ENCODE assay signal across 2 cellular contexts in the genomic region with DNA sequence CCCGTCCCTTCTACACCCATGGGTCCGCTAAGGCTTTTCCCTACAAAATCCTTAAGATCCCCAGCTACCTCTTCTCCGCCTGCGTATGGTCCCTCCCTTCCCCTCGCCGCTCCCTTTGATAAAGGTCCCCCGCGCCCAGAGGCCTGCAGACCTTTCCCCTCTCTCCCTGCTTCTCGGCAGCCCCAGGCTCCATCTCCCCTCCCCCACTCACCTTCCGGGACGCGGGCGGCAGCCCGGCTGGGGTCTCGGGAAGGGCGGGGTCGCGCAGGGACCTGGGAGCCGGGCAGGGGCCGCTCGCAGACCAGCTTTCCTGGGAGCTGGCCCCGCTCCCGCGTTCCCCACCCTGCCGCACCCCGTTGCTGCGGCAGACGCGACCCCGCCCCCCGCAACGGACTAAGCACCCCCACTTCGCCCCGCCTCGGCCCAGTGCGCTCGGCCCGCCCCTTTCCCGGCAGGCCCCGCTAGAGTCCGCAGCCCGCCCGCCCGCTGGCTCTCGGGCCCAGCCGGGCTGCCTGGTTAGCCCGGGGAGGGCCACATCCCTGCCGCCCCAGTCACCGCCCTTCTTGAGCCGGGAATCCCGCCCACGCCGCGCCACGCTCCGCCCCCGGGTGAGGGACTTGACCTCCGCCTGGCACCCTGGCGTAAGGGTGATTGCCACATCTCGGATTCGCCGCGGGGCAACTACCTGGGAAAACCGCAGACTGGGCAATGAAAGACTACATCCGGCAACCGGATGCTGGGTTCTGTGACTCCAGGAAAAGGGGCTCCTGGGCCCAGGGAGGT.
A peak's percentile ranks its signal among the peaks of the same experiment; 100 is the strongest.
TF ChIP-seq lines count a peak whose summit lies in the region.

A gene with protein sequence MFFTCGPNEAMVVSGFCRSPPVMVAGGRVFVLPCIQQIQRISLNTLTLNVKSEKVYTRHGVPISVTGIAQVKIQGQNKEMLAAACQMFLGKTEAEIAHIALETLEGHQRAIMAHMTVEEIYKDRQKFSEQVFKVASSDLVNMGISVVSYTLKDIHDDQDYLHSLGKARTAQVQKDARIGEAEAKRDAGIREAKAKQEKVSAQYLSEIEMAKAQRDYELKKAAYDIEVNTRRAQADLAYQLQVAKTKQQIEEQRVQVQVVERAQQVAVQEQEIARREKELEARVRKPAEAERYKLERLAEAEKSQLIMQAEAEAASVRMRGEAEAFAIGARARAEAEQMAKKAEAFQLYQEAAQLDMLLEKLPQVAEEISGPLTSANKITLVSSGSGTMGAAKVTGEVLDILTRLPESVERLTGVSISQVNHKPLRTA (minus strand): TSS at position 372 of the 783 bp plus-strand sequence. CDS start 498 bp downstream, outside the sequence.

TF ChIP-seq in IMR-90, 13 proteins besides CTCF, POLR2A, EP300 and RAD21 (continued from another document):
- TF ChIP-seq, protein P1, sequence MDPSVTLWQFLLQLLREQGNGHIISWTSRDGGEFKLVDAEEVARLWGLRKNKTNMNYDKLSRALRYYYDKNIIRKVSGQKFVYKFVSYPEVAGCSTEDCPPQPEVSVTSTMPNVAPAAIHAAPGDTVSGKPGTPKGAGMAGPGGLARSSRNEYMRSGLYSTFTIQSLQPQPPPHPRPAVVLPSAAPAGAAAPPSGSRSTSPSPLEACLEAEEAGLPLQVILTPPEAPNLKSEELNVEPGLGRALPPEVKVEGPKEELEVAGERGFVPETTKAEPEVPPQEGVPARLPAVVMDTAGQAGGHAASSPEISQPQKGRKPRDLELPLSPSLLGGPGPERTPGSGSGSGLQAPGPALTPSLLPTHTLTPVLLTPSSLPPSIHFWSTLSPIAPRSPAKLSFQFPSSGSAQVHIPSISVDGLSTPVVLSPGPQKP (IDR thresholded peaks at IDR 0.05; ENCODE audit: borderline replicate concordance, low read depth, low read length) = no peak
- TF ChIP-seq RFX5 (IDR thresholded peaks at IDR 0.05; ENCODE audit: low read depth, low read length) = no peak
- peak; percentile 77; the same call in 1 of the 2 replicates for TF ChIP-seq MAZ (IDR thresholded peaks at IDR 0.05; ENCODE audit: borderline replicate concordance, low read depth, low read length)
- TF ChIP-seq RCOR1 (IDR thresholded peaks at IDR 0.05; ENCODE audit: insufficient replicate concordance, low read length) = no peak
- no peak for TF ChIP-seq NFE2L2 (IDR thresholded peaks at IDR 0.05; ENCODE audit: low read depth, low read length)
- peak; percentile 46; the same call in 1 of the 2 replicates for TF ChIP-seq USF2 (IDR thresholded peaks at IDR 0.05; ENCODE audit: low read depth, low read length)
- no peak for TF ChIP-seq FOS (IDR thresholded peaks at IDR 0.05; ENCODE audit: low read depth, low read length)
- no peak; the same call in 1 of the 2 replicates for TF ChIP-seq BHLHE40 (IDR thresholded peaks at IDR 0.05; ENCODE audit: low read depth, low read length)
- no peak for TF ChIP-seq MAFK (IDR thresholded peaks at IDR 0.05; ENCODE audit: low read depth, low read length)
- peak; percentile 4; the same call in 1 of the 2 replicates for TF ChIP-seq CHD1 (IDR thresholded peaks at IDR 0.05; ENCODE audit: low read depth, low read length)
- peak; percentile 96 for TF ChIP-seq CEBPB (IDR thresholded peaks at IDR 0.05; ENCODE audit: low read depth, low read length)

TF ChIP-seq in PFSK-1, 5 proteins besides CTCF, POLR2A, EP300 and RAD21:
- TF ChIP-seq, protein P2, sequence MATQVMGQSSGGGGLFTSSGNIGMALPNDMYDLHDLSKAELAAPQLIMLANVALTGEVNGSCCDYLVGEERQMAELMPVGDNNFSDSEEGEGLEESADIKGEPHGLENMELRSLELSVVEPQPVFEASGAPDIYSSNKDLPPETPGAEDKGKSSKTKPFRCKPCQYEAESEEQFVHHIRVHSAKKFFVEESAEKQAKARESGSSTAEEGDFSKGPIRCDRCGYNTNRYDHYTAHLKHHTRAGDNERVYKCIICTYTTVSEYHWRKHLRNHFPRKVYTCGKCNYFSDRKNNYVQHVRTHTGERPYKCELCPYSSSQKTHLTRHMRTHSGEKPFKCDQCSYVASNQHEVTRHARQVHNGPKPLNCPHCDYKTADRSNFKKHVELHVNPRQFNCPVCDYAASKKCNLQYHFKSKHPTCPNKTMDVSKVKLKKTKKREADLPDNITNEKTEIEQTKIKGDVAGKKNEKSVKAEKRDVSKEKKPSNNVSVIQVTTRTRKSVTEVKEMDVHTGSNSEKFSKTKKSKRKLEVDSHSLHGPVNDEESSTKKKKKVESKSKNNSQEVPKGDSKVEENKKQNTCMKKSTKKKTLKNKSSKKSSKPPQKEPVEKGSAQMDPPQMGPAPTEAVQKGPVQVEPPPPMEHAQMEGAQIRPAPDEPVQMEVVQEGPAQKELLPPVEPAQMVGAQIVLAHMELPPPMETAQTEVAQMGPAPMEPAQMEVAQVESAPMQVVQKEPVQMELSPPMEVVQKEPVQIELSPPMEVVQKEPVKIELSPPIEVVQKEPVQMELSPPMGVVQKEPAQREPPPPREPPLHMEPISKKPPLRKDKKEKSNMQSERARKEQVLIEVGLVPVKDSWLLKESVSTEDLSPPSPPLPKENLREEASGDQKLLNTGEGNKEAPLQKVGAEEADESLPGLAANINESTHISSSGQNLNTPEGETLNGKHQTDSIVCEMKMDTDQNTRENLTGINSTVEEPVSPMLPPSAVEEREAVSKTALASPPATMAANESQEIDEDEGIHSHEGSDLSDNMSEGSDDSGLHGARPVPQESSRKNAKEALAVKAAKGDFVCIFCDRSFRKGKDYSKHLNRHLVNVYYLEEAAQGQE (IDR thresholded peaks at IDR 0.05; ENCODE audit: insufficient read depth in 1 of 2, low read depth in 2 of 2, low read length in 2 of 2) = peak in 1 of 2 experiments; percentile 29; a peak in 1 of 4 replicates
- TF ChIP-seq FOXP2 (optimal IDR thresholded peaks at IDR 0.05; ENCODE audit: borderline replicate concordance, extremely low read depth, extremely low read length, insufficient read depth) (peak; percentile 33), POLR2AphosphoS5 (IDR thresholded peaks at IDR 0.05; ENCODE audit: low read depth, low read length) (peak; percentile 67), SIN3A (IDR thresholded peaks at IDR 0.05; ENCODE audit: borderline replicate concordance, insufficient read depth, low read length) (peak; percentile 64; the same call in 1 of the 2 replicates), TAF1 (IDR thresholded peaks at IDR 0.05; ENCODE audit: borderline replicate concordance, insufficient read depth, low read length) (0 out of 2 replicates have a peak, but pooled peaks have one; percentile 38)
